ENCODE assay signal across 1 cellular context in genomic region chr10:114173680-114174461, GRCh38.
TF ChIP-seq lines count a peak whose summit lies in the region.

CCDC186 (minus strand) TSS chr10:114174203; CDS start chr10:114163268, 10,935 bp downstream.

TF ChIP-seq in HepG2, 621 proteins besides CTCF, POLR2A, EP300 and RAD21 (continued from another document and continues in another):
- TF ChIP-seq POLR2AphosphoS5 (IDR thresholded peaks at IDR 0.05; ENCODE audit: low read depth, low read length), result peak; percentile 82
- TF ChIP-seq ZNF609 (CRISPR knock-in tag; IDR thresholded peaks at IDR 0.05; ENCODE audit: borderline replicate concordance), result no peak
- no peak for TF ChIP-seq ZNF24 (IDR thresholded peaks at IDR 0.05)
- TF ChIP-seq RFX3 (CRISPR knock-in tag; IDR thresholded peaks at IDR 0.05), result no peak
- TF ChIP-seq XBP1 (CRISPR knock-in tag; IDR thresholded peaks at IDR 0.05), result no peak
- TF ChIP-seq MAFF (IDR thresholded peaks at IDR 0.05; ENCODE audit: low read depth, low read length), result no peak
- no peak for TF ChIP-seq CENPX (CRISPR knock-in tag; IDR thresholded peaks at IDR 0.05)
- TF ChIP-seq ZBTB38 (CRISPR knock-in tag; IDR thresholded peaks at IDR 0.05), result peak; percentile 65; the same call in 1 of the 2 replicates
- peak; percentile 48; the same call in 1 of the 2 replicates for TF ChIP-seq KLF11 (CRISPR knock-in tag; IDR thresholded peaks at IDR 0.05)
- peak; percentile 89 for TF ChIP-seq NRL (CRISPR knock-in tag; IDR thresholded peaks at IDR 0.05; ENCODE audit: borderline replicate concordance)
- TF ChIP-seq ZNF256 (CRISPR knock-in tag; conservative IDR thresholded peaks at IDR 0.05), result no peak
- no peak for TF ChIP-seq ZBTB20 (CRISPR knock-in tag; IDR thresholded peaks at IDR 0.05; ENCODE audit: borderline replicate concordance, low read depth)
- no peak for TF ChIP-seq NONO (IDR thresholded peaks at IDR 0.05)
- TF ChIP-seq NONO (CRISPR knock-in tag; conservative IDR thresholded peaks at IDR 0.05), result 0 out of 2 replicates have a peak, but pooled peaks have one; percentile 1
- no peak for TF ChIP-seq SYNCRIP (IDR thresholded peaks at IDR 0.05; ENCODE audit: insufficient read depth, low read depth, low read length)
- no peak for TF ChIP-seq FLYWCH1 (CRISPR knock-in tag; IDR thresholded peaks at IDR 0.05)
- peak; percentile 45; the same call in 1 of the 2 replicates for TF ChIP-seq HIVEP1 (CRISPR knock-in tag; IDR thresholded peaks at IDR 0.05)
- TF ChIP-seq TSC22D2 (CRISPR knock-in tag; IDR thresholded peaks at IDR 0.05; ENCODE audit: borderline replicate concordance), result no peak
- TF ChIP-seq TOPORS (CRISPR knock-in tag; IDR thresholded peaks at IDR 0.05), result no peak
- TF ChIP-seq CREB3 (CRISPR knock-in tag; IDR thresholded peaks at IDR 0.05), result no peak
- TF ChIP-seq RELA (CRISPR knock-in tag; IDR thresholded peaks at IDR 0.05), result no peak
- TF ChIP-seq ZNF350 (CRISPR knock-in tag; IDR thresholded peaks at IDR 0.05; ENCODE audit: borderline replicate concordance, low read depth), result peak; percentile 84
- peak; percentile 9 for TF ChIP-seq TEAD3 (CRISPR knock-in tag; optimal IDR thresholded peaks at IDR 0.05; ENCODE audit: borderline replicate concordance)
- TF ChIP-seq PCBP1 (IDR thresholded peaks at IDR 0.05; ENCODE audit: borderline replicate concordance, low read depth, low read length), result no peak
- TF ChIP-seq ZNF546 (CRISPR knock-in tag; conservative IDR thresholded peaks at IDR 0.05), result no peak
- no peak for TF ChIP-seq MAZ (IDR thresholded peaks at IDR 0.05; ENCODE audit: borderline replicate concordance, low read depth, low read length)
- peak; percentile 78 for TF ChIP-seq MAZ (CRISPR knock-in tag; IDR thresholded peaks at IDR 0.05; ENCODE audit: low read depth)
- peak; percentile 88 for TF ChIP-seq ZMYM4 (CRISPR knock-in tag; IDR thresholded peaks at IDR 0.05)
- TF ChIP-seq ZNF850 (CRISPR knock-in tag; conservative IDR thresholded peaks at IDR 0.05), result no peak
- TF ChIP-seq ZNF737 (CRISPR knock-in tag; IDR thresholded peaks at IDR 0.05; ENCODE audit: borderline replicate concordance), result no peak
- 0 out of 2 replicates have a peak, but pooled peaks have one; percentile 26 for TF ChIP-seq ZSCAN31 (CRISPR knock-in tag; IDR thresholded peaks at IDR 0.05; ENCODE audit: low read depth)
- peak; percentile 12; the same call in 1 of the 2 replicates for TF ChIP-seq ZNF563 (CRISPR knock-in tag; IDR thresholded peaks at IDR 0.05)
- no peak for TF ChIP-seq CEBPB (IDR thresholded peaks at IDR 0.05; ENCODE audit: borderline replicate concordance, low read depth, low read length)
- no peak for TF ChIP-seq CBX2 (IDR thresholded peaks at IDR 0.05; ENCODE audit: low read depth, low read length)
- no peak for TF ChIP-seq CBX2 (CRISPR knock-in tag; IDR thresholded peaks at IDR 0.05; ENCODE audit: low read depth)
- TF ChIP-seq ERF (CRISPR knock-in tag; IDR thresholded peaks at IDR 0.05), result 0 out of 2 replicates have a peak, but pooled peaks have one; percentile 61
- no peak for TF ChIP-seq ZNF230 (CRISPR knock-in tag; IDR thresholded peaks at IDR 0.05)
- TF ChIP-seq GATAD1 (CRISPR knock-in tag; IDR thresholded peaks at IDR 0.05), result peak; percentile 68; the same call in 1 of the 2 replicates
- no peak for TF ChIP-seq KIAA2018 (CRISPR knock-in tag; IDR thresholded peaks at IDR 0.05; ENCODE audit: borderline replicate concordance)
- peak; percentile 66; the same call in 1 of the 2 replicates for TF ChIP-seq KDM2A (CRISPR knock-in tag; IDR thresholded peaks at IDR 0.05; ENCODE audit: borderline replicate concordance, low read depth)
- TF ChIP-seq MXD1 (CRISPR knock-in tag; IDR thresholded peaks at IDR 0.05), result peak; percentile 40; the same call in 1 of the 2 replicates
- peak; percentile 88 for TF ChIP-seq ZNF501 (CRISPR knock-in tag; IDR thresholded peaks at IDR 0.05)
- no peak for TF ChIP-seq TAF15 (IDR thresholded peaks at IDR 0.05; ENCODE audit: low read depth, low read length, poor library complexity, severe bottlenecking)
- no peak for TF ChIP-seq ZNF704 (CRISPR knock-in tag; IDR thresholded peaks at IDR 0.05; ENCODE audit: borderline replicate concordance)
- no peak for TF ChIP-seq ZNF362 (CRISPR knock-in tag; IDR thresholded peaks at IDR 0.05; ENCODE audit: borderline replicate concordance)
- 0 out of 2 replicates have a peak, but pooled peaks have one; percentile 75 for TF ChIP-seq ZNF136 (CRISPR knock-in tag; IDR thresholded peaks at IDR 0.05; ENCODE audit: low read depth)
- TF ChIP-seq FOXO1 (CRISPR knock-in tag; IDR thresholded peaks at IDR 0.05), result no peak
- no peak for TF ChIP-seq RAD51 (IDR thresholded peaks at IDR 0.05; ENCODE audit: borderline replicate concordance)
- no peak for TF ChIP-seq ZNF121 (CRISPR knock-in tag; IDR thresholded peaks at IDR 0.05)
- TF ChIP-seq ZNF605 (CRISPR knock-in tag; IDR thresholded peaks at IDR 0.05), result peak; percentile 67; the same call in 1 of the 2 replicates
- peak; percentile 73; the same call in 1 of the 2 replicates for TF ChIP-seq ZNF317 (CRISPR knock-in tag; IDR thresholded peaks at IDR 0.05)
- TF ChIP-seq NCOA1 (CRISPR knock-in tag; IDR thresholded peaks at IDR 0.05), result peak; percentile 69; the same call in 1 of the 2 replicates
- TF ChIP-seq NFIB (CRISPR knock-in tag; IDR thresholded peaks at IDR 0.05; ENCODE audit: borderline replicate concordance), result no peak
- TF ChIP-seq AHR (CRISPR knock-in tag; IDR thresholded peaks at IDR 0.05), result peak; percentile 42; the same call in 1 of the 2 replicates
- no peak for TF ChIP-seq ZNF30 (CRISPR knock-in tag; IDR thresholded peaks at IDR 0.05)
- 0 out of 4 replicates have a peak, but pooled peaks of 1 of the 2 experiments have one; percentile 63 for TF ChIP-seq KLF16 (CRISPR knock-in tag; IDR thresholded peaks at IDR 0.05)
- TF ChIP-seq STAT5B (CRISPR knock-in tag; IDR thresholded peaks at IDR 0.05), result no peak
